9 cellular contexts compared by ENCODE assay signal in genomic region chr2:105809099-105809473, GRCh38.
A peak's percentile ranks its signal among the peaks of the same experiment; 100 is the strongest.
DNase-seq lines count a peak whose midpoint lies in the region; ATAC-seq and TF ChIP-seq lines count a peak whose summit lies in the region.
"Had no signal": no experiment of that assay in that cellular context is flagged by ENCODE, and none has a peak within 500 bp of the region (broad histone marks: within the 10 kb centered on the region; RNA-seq: fewer than 3 reads in every experiment).

No MANE protein-coding gene starts in this region.

- H2AFZ ChIP-seq in GM23338 = no peak overlapping the region
- no peak overlapping the region for H2AFZ ChIP-seq in mesenchymal stem cell (ENCODE audit: low read depth, low read length)
- H2AFZ ChIP-seq in neural progenitor cell (replicated peaks) = no peak overlapping the region

- no peak overlapping the region for H3K9ac ChIP-seq in mesenchymal stem cell (ENCODE audit: low read length)
- H3K9ac ChIP-seq in neural progenitor cell = no peak overlapping the region

- DNase-seq in GM23338 (ENCODE audit: low spot score) (no peak), mesenchymal stem cell (peak; percentile 7), esophagus squamous epithelium (lab: John Stamatoyannopoulos, UW) (no peak), transverse colon (no peak), neural progenitor cell (ENCODE audit: low spot score) (no peak)
- no peak for DNase-seq in activated CD4-positive, alpha-beta T cell treated with anti-CD3 and anti-CD28 coated beads, Interleukin-2, amount 10 ng/mL, durations not matched to agents 24 days and 14 days

- peaks cover 1% of the 10 kb centered on the region for H3K27me3 Mint-ChIP-seq in GM23338 (ENCODE audit: insufficient read depth, low read depth, poor library complexity)
- H3K27me3 Mint-ChIP-seq in activated CD4-positive, alpha-beta T cell treated with anti-CD3 and anti-CD28 coated beads, Interleukin-2, amount 10 ng/mL, durations not matched to agents 24 days and 14 days = no peaks in the 10 kb centered on the region
- H3K27me3 Mint-ChIP-seq in neural progenitor cell (ENCODE audit: insufficient read depth, low read depth) = no peaks in the 10 kb centered on the region

- H3K4me1 Mint-ChIP-seq in GM23338 (peaks cover 55% of the 10 kb centered on the region), neural progenitor cell (peaks cover 62% of the 10 kb centered on the region)
- H3K4me1 Mint-ChIP-seq in activated CD4-positive, alpha-beta T cell treated with anti-CD3 and anti-CD28 coated beads, Interleukin-2, amount 10 ng/mL, durations not matched to agents 24 days and 14 days = peaks cover 70% of the 10 kb centered on the region

- no peak for TF ChIP-seq EP300 in transverse colon (IDR thresholded peaks at IDR 0.05; ENCODE audit: low read depth)

- H3K9me3 Mint-ChIP-seq in GM23338 = no peaks in the 10 kb centered on the region
- peaks cover 6% of the 10 kb centered on the region for H3K9me3 Mint-ChIP-seq in activated CD4-positive, alpha-beta T cell treated with anti-CD3 and anti-CD28 coated beads, Interleukin-2, amount 10 ng/mL, durations not matched to agents 24 days and 14 days
- H3K9me3 Mint-ChIP-seq in neural progenitor cell = peaks cover 6% of the 10 kb centered on the region

- no peaks in the 10 kb centered on the region for H3K9me3 ChIP-seq in mesenchymal stem cell (ENCODE audit: control insufficient read depth, low read length)
- no peaks in the 10 kb centered on the region for H3K9me3 ChIP-seq in esophagus squamous epithelium
- H3K9me3 ChIP-seq in transverse colon = no peaks in the 10 kb centered on the region
- H3K9me3 ChIP-seq in neural progenitor cell (ENCODE audit: low read depth) = no peaks in the 10 kb centered on the region

- no peak overlapping the region for H2BK120ac ChIP-seq in mesenchymal stem cell (ENCODE audit: low read depth, low read length)

- H3K4me3 Mint-ChIP-seq in GM23338 = no peak overlapping the region
- peak overlapping the region; percentile 11 for H3K4me3 Mint-ChIP-seq in activated CD4-positive, alpha-beta T cell treated with anti-CD3 and anti-CD28 coated beads, Interleukin-2, amount 10 ng/mL, durations not matched to agents 24 days and 14 days
- no peak overlapping the region for H3K4me3 Mint-ChIP-seq in neural progenitor cell

- TF ChIP-seq POLR2A in esophagus squamous epithelium (IDR thresholded peaks at IDR 0.05) = no peak
- no peak for TF ChIP-seq POLR2A in transverse colon (IDR thresholded peaks at IDR 0.05)

- H2AK5ac ChIP-seq in mesenchymal stem cell (ENCODE audit: low read length, severe bottlenecking) = no peak overlapping the region

- H3K27ac ChIP-seq in GM23338 (ENCODE audit: low read depth) = 0 out of 2 replicates have a peak overlapping the region, but pooled peaks have one; percentile 67
- H3K27ac ChIP-seq in mesenchymal stem cell (ENCODE audit: low read length, poor library complexity, severe bottlenecking) = no peak overlapping the region
- peak overlapping the region in 1 of 4 donors; percentile 17 for H3K27ac ChIP-seq in esophagus squamous epithelium
- no peak overlapping the region for H3K27ac ChIP-seq in transverse colon
- H3K27ac ChIP-seq in neural progenitor cell = no peak overlapping the region

- no peak overlapping the region for H4K91ac ChIP-seq in mesenchymal stem cell (ENCODE audit: low read length)

- H3K9me2 ChIP-seq in GM23338 (ENCODE audit: insufficient read depth) = 0 out of 2 replicates have a peak, but pooled peaks cover 3% of the 10 kb centered on the region

- intact Hi-C loops in activated CD4-positive, alpha-beta T cell treated with anti-CD3 and anti-CD28 coated beads, Interleukin-2, amount 10 ng/mL, durations not matched to agents 24 days and 14 days (cut with micrococcal nuclease) = no loop called here
- intact Hi-C loops in esophagus squamous epithelium (cut with DNase I) = no loop called here
- intact Hi-C loops in transverse colon (cut with DNase I; ENCODE audit: low total_unique reads) = no loop called here

- no peaks in the 10 kb centered on the region for H3K27me3 ChIP-seq in GM23338 (ENCODE audit: insufficient read depth)
- no peaks in the 10 kb centered on the region for H3K27me3 ChIP-seq in mesenchymal stem cell (ENCODE audit: control insufficient read depth in 1 of 2, insufficient read depth in 1 of 2, low read length in 2 of 2)
- no peaks in the 10 kb centered on the region for H3K27me3 ChIP-seq in esophagus squamous epithelium
- H3K27me3 ChIP-seq in transverse colon = no peaks in the 10 kb centered on the region
- no peaks in the 10 kb centered on the region for H3K27me3 ChIP-seq in neural progenitor cell

- H3K23ac ChIP-seq in mesenchymal stem cell (ENCODE audit: low read length in 2 of 2) = no peak overlapping the region

- 97% methylated on average over 4 of the region's 4 CpGs for WGBS in mesenchymal stem cell
- 57 to 81% methylated on average over 4 of the region's 4 CpGs for WGBS in esophagus squamous epithelium, 2 donors
- 89% methylated on average over 4 of the region's 4 CpGs; no CpG with 5 or more reads in 1 of the 2 donors for WGBS in transverse colon (ENCODE audit: low coverage in 1 of 2), 2 donors

- no peak overlapping the region for H2BK15ac ChIP-seq in mesenchymal stem cell (ENCODE audit: low read depth, poor library complexity, severe bottlenecking)

- H3K4me3 ChIP-seq in GM23338 = no peak overlapping the region
- no peak overlapping the region for H3K4me3 ChIP-seq in mesenchymal stem cell (ENCODE audit: insufficient read depth in 1 of 2, low read depth in 1 of 2, low read length in 2 of 2)
- H3K4me3 ChIP-seq in esophagus squamous epithelium = no peak overlapping the region
- no peak overlapping the region for H3K4me3 ChIP-seq in transverse colon
- no peak overlapping the region for H3K4me3 ChIP-seq in neural progenitor cell

- TF ChIP-seq CTCF in GM23338 (conservative IDR thresholded peaks at IDR 0.05; ENCODE audit: low read depth in 2 of 2) (no peak), esophagus squamous epithelium (IDR thresholded peaks at IDR 0.05) (no peak), transverse colon (IDR thresholded peaks at IDR 0.05) (no peak), neural progenitor cell (IDR thresholded peaks at IDR 0.05) (no peak)

- H3K79me1 ChIP-seq in mesenchymal stem cell (replicated peaks; ENCODE audit: low read length, poor library complexity, severe bottlenecking) = peaks cover 50% of the 10 kb centered on the region

- H4K20me1 ChIP-seq in GM23338 (replicated peaks; ENCODE audit: insufficient read depth) (peaks cover 23% of the 10 kb centered on the region), neural progenitor cell (ENCODE audit: low read depth) (peaks cover 85% of the 10 kb centered on the region)

- in situ Hi-C loops in transverse colon (cut with MboI; ENCODE audit: low pct_ligation_motif_present in 1 of 4, low pct_unique_long_range_greater_than_20kb in 1 of 4, low sequenced_read_pairs in 3 of 4) = no loop called here

- ATAC-seq in GM18511 (IDR thresholded peaks at IDR 0.05; ENCODE audit: unreplicated experiment) (peak; percentile 33), GM23338 (no peak), GM19324 (IDR thresholded peaks at IDR 0.05; ENCODE audit: low FRiP score, unreplicated experiment) (no peak)
- ATAC-seq: left lobe of liver had no signal

- no peaks in the 10 kb centered on the region for H3K36me3 ChIP-seq in GM23338 (ENCODE audit: insufficient read depth)
- no peaks in the 10 kb centered on the region for H3K36me3 ChIP-seq in mesenchymal stem cell (ENCODE audit: control insufficient read depth in 1 of 2, insufficient read depth in 2 of 2, low read depth in 1 of 2, low read length in 2 of 2)
- H3K36me3 ChIP-seq in esophagus squamous epithelium = no peaks in the 10 kb centered on the region
- H3K36me3 ChIP-seq in transverse colon = no peaks in the 10 kb centered on the region
- H3K36me3 ChIP-seq in neural progenitor cell = no peaks in the 10 kb centered on the region

- H2BK5ac ChIP-seq in mesenchymal stem cell (ENCODE audit: low read depth, low read length, poor library complexity, severe bottlenecking) = no peak overlapping the region

- H3K4me2 ChIP-seq in GM23338 (peak overlapping the region; percentile 59; the same call in 1 of the 2 replicates), mesenchymal stem cell (ENCODE audit: low read length, poor library complexity, severe bottlenecking) (no peak overlapping the region), neural progenitor cell (no peak overlapping the region)

- no peaks in the 10 kb centered on the region; the same call in 2 of the 3 replicates for H3K36me3 Mint-ChIP-seq in GM23338 (ENCODE audit: low read depth)
- peaks cover 40% of the 10 kb centered on the region for H3K36me3 Mint-ChIP-seq in activated CD4-positive, alpha-beta T cell treated with anti-CD3 and anti-CD28 coated beads, Interleukin-2, amount 10 ng/mL, durations not matched to agents 24 days and 14 days (ENCODE audit: low read depth)
- peaks cover 12% of the 10 kb centered on the region for H3K36me3 Mint-ChIP-seq in neural progenitor cell

- H4K8ac ChIP-seq in mesenchymal stem cell (ENCODE audit: low read length) = no peak overlapping the region

- H3K79me2 ChIP-seq in GM23338 (replicated peaks; ENCODE audit: insufficient read depth) (peaks cover 98% of the 10 kb centered on the region), neural progenitor cell (ENCODE audit: low read depth) (peaks cover 96% of the 10 kb centered on the region)

- no peak overlapping the region for H3K18ac ChIP-seq in mesenchymal stem cell (ENCODE audit: low read depth in 1 of 2, low read length in 2 of 2)

- no peak overlapping the region for H3K4ac ChIP-seq in mesenchymal stem cell (ENCODE audit: low read depth in 1 of 2, low read length in 2 of 2)

- no peaks in the 10 kb centered on the region for H3F3A ChIP-seq in GM23338 (replicated peaks; ENCODE audit: low read depth)
- H3F3A ChIP-seq in neural progenitor cell (ENCODE audit: low read depth) = no peaks in the 10 kb centered on the region

- H2BK12ac ChIP-seq in mesenchymal stem cell (ENCODE audit: low read length in 2 of 2) = no peak overlapping the region

- H3K14ac ChIP-seq in mesenchymal stem cell (ENCODE audit: low read length in 2 of 2) = no peak overlapping the region

- H3K4me1 ChIP-seq in GM23338 (ENCODE audit: insufficient read depth) (peaks cover 41% of the 10 kb centered on the region), mesenchymal stem cell (ENCODE audit: control insufficient read depth, insufficient read depth, low read depth, low read length) (peaks cover 8% of the 10 kb centered on the region), esophagus squamous epithelium (peaks cover 30 to 86% (median 45%) of the 10 kb centered on the region in 3 donors), transverse colon (peaks cover 12 to 51% (median 32%) of the 10 kb centered on the region in 4 donors), neural progenitor cell (peaks cover 48% of the 10 kb centered on the region)

- peak overlapping the region; percentile 29; the same call in 1 of the 2 replicates for H3K27ac Mint-ChIP-seq in GM23338
- H3K27ac Mint-ChIP-seq in activated CD4-positive, alpha-beta T cell treated with anti-CD3 and anti-CD28 coated beads, Interleukin-2, amount 10 ng/mL, durations not matched to agents 24 days and 14 days = peak overlapping the region; percentile 79
- H3K27ac Mint-ChIP-seq in neural progenitor cell = no peak overlapping the region

TF ChIP-seq in GM23338, 12 proteins besides CTCF, POLR2A, EP300 and RAD21:
- TF ChIP-seq ZNF331 (CRISPR knock-in tag; IDR thresholded peaks at IDR 0.05; ENCODE audit: low read depth) (no peak), CREB1 (CRISPR knock-in tag; IDR thresholded peaks at IDR 0.05; ENCODE audit: low read depth) (no peak)
